In the genomic region with DNA sequence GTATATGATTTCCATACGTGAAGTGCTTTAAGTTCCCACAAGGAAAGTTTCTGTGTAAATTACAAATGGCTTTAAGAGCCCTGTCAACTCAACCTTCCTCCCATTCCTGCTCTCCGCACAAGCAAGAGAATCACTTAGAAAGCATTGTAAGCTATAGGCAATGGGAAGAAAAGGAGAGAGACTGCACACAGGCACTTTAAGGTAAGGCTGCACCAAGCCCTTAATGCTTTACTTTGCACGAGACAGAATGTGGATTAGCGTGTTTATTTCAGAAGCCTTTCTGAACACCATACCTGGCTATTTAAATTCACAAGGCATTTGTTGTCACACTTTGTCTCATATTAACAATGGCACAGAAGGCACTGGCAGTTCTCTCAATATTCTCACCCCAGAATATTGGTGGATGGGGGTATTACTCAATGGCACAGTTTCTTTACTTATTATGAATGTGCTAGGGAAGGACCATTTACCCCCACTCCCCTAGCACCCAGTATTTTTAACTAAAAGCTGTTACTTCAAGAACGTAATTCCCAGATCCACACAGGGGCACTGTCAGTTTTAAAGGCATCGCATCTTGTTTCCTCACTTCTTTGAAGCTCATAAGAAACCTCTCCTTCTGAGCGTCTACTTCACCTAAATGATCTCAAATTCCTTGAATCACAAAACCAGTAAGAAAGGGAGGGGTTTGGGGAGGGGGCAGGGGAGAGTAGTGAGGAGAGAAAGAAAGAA, we compare ENCODE assay signal across 11 cellular contexts.
DNase-seq lines count a peak whose midpoint lies in the region; ATAC-seq and TF ChIP-seq lines count a peak whose summit lies in the region.
"Had no signal": no experiment of that assay in that cellular context is flagged by ENCODE, and none has a peak within 500 bp of the region (broad histone marks: within the 10 kb centered on the region; RNA-seq: fewer than 3 reads in every experiment).

No MANE protein-coding gene starts in this region.

- peaks cover 34% of the 10 kb centered on the region for H3K27me3 Mint-ChIP-seq in activated CD8-positive, alpha-beta memory T cell treated with anti-CD3 and anti-CD28 coated beads, Interleukin-2, amount 10 ng/mL, durations not matched to agents 7 days and 5 days

- ATAC-seq in left ventricle myocardium superior (peak; percentile 10), psoas muscle (peak; percentile 6 to 26 (median 22)), HG03354 (IDR thresholded peaks at IDR 0.05; ENCODE audit: poor library complexity, severe bottlenecking, unreplicated experiment) (no peak), left lobe of liver (no peak)
- ATAC-seq in activated CD8-positive, alpha-beta memory T cell treated with anti-CD3 and anti-CD28 coated beads, Interleukin-2, amount 10 ng/mL, durations not matched to agents 7 days and 5 days = no peak
- ATAC-seq: natural killer cell had no signal

- no peaks in the 10 kb centered on the region for H3K36me3 Mint-ChIP-seq in activated CD8-positive, alpha-beta memory T cell treated with anti-CD3 and anti-CD28 coated beads, Interleukin-2, amount 10 ng/mL, durations not matched to agents 7 days and 5 days
- H3K36me3 Mint-ChIP-seq: natural killer cell had no signal

- H3K4me3 Mint-ChIP-seq in activated CD8-positive, alpha-beta memory T cell treated with anti-CD3 and anti-CD28 coated beads, Interleukin-2, amount 10 ng/mL, durations not matched to agents 7 days and 5 days = no peak overlapping the region
- H3K4me3 Mint-ChIP-seq: natural killer cell had no signal

- H3K27me3 ChIP-seq in BJ (ENCODE audit: control insufficient read depth, insufficient read depth, low read length) = no peaks in the 10 kb centered on the region; the same call in 1 of the 2 replicates
- no peaks in the 10 kb centered on the region for H3K27me3 ChIP-seq in psoas muscle (ENCODE audit: insufficient read depth in 3 of 3, low read length in 2 of 3)

- peaks cover 8% of the 10 kb centered on the region for H3K4me1 ChIP-seq in psoas muscle

- H3K4me3 ChIP-seq in BJ (ENCODE audit: low read depth, low read length) = peak overlapping the region; percentile 27
- H3K4me3 ChIP-seq in WI38 (ENCODE audit: low read depth, low read length) = peak overlapping the region; percentile 47
- H3K4me3 ChIP-seq in psoas muscle = peak overlapping the region; percentile 61

- peak overlapping the region; percentile 57 for H3K27ac ChIP-seq in psoas muscle

- H3K36me3 ChIP-seq in BJ (ENCODE audit: control insufficient read depth, insufficient read depth, low read length) (no peaks in the 10 kb centered on the region), psoas muscle (ENCODE audit: insufficient read depth in 1 of 2, low read depth in 1 of 2) (no peaks in the 10 kb centered on the region)

- POLR2A ChIA-PET in BJ (lab: Charles Lee) = no interaction called here

- H3K9me3 ChIP-seq in psoas muscle = no peaks in the 10 kb centered on the region

- TF ChIP-seq CTCF in BJ (IDR thresholded peaks at IDR 0.05; ENCODE audit: insufficient read depth, low read depth, low read length) = no peak
- TF ChIP-seq CTCF in WI38 (IDR thresholded peaks at IDR 0.05; ENCODE audit: low read depth, low read length) = no peak
- TF ChIP-seq CTCF in psoas muscle (IDR thresholded peaks at IDR 0.05) = no peak

- no peak overlapping the region for H3K27ac Mint-ChIP-seq in activated CD8-positive, alpha-beta memory T cell treated with anti-CD3 and anti-CD28 coated beads, Interleukin-2, amount 10 ng/mL, durations not matched to agents 7 days and 5 days
- H3K27ac Mint-ChIP-seq: natural killer cell had no signal

- no peak for DNase-seq in BJ (ENCODE audit: low read depth)
- no peak for DNase-seq in left ventricle myocardium superior
- DNase-seq in psoas muscle = no peak
- no peak for DNase-seq in left lobe of liver (ENCODE audit: low spot score)
- DNase-seq in HuH-7.5 (ENCODE audit: low spot score) = no peak
- DNase-seq in activated CD8-positive, alpha-beta memory T cell treated with anti-CD3 and anti-CD28 coated beads, Interleukin-2, amount 10 ng/mL, durations not matched to agents 7 days and 5 days = no peak
- DNase-seq: activated CD8-positive, alpha-beta memory T cell treated with anti-CD3 and anti-CD28 coated beads for 24 hours; KG1; natural killer cell had no signal

- 45 to 56% (median 47%) methylated on average over 7 of the region's 7 CpGs for WGBS in psoas muscle, 3 donors

- CTCF ChIA-PET in BJ (lab: Yijun Ruan, JAX) = interaction anchor here (0.6 to 1.7 kb wide), 6 partner anchors 10 to 347 kb away, joined by 3 to 4 read pairs (median 3); no protein-coding TSS in a partner anchor
- CTCF ChIA-PET in activated CD8-positive, alpha-beta memory T cell treated with anti-CD3 and anti-CD28 coated beads, Interleukin-2, amount 10 ng/mL, durations not matched to agents 7 days and 5 days (lab: Charles Lee) = interaction anchor here (2.5 kb wide), 1 partner anchor 9 kb away, joined by 9 read pairs; no protein-coding TSS in a partner anchor

- no peaks in the 10 kb centered on the region for H3K4me1 Mint-ChIP-seq in activated CD8-positive, alpha-beta memory T cell treated with anti-CD3 and anti-CD28 coated beads, Interleukin-2, amount 10 ng/mL, durations not matched to agents 7 days and 5 days
- H3K4me1 Mint-ChIP-seq: natural killer cell had no signal

- H3K9me3 Mint-ChIP-seq in activated CD8-positive, alpha-beta memory T cell treated with anti-CD3 and anti-CD28 coated beads, Interleukin-2, amount 10 ng/mL, durations not matched to agents 7 days and 5 days (ENCODE audit: low read depth) = no peaks in the 10 kb centered on the region
- H3K9me3 Mint-ChIP-seq: natural killer cell had no signal

- intact Hi-C loops in left ventricle myocardium superior (cut with micrococcal nuclease) = no loop called here
- intact Hi-C loops in psoas muscle (cut with DNase I) = loop anchor here in 1 of 2 donors (10.0 kb wide), 1 partner anchor 321 kb away; no protein-coding TSS in a partner anchor

Comparison
In these comparisons a context has a peak if more than half of its experiments do, and no peak if none do; other contexts are left out.
1. ATAC-seq: peak in left ventricle myocardium superior (single experiment) and psoas muscle (4 of 4); none in HG03354 (single experiment), left lobe of liver (single experiment) and activated CD8-positive, alpha-beta memory T cell treated with anti-CD3 and anti-CD28 coated beads, Interleukin-2, amount 10 ng/mL, durations not matched to agents 7 days and 5 days (single experiment).
2. Peak in every context shown above with its lines, with median percentiles within 50 percentile points of each other: H3K4me3 ChIP-seq.